Comparison of ENCODE assay signal across 18 cellular contexts in genomic region chr1:222736470-222736869, GRCh38. TPM values are rescaled to one million over a fixed set of nuclear protein-coding genes. Genes with fewer than 3 reads are reported as not detected.
"Had no signal": no experiment of that assay in that cellular context is flagged by ENCODE, and none has a peak within 500 bp of the region (broad histone marks: within the 10 kb centered on the region; RNA-seq: fewer than 3 reads in every experiment).

No MANE protein-coding gene starts in this region.

- H3K9me3 ChIP-seq: ovary, testis, upper lobe of right lung had no signal

- H3K27ac Mint-ChIP-seq: activated B cell treated with CpG ODN at 0.5 μM for 24 hours; activated naive CD4-positive, alpha-beta T cell treated with anti-CD3 and anti-CD28 coated beads, Interleukin-2, amount 50 U/mL, for 24 hours had no signal

- H3K4me1 ChIP-seq: testis, upper lobe of right lung had no signal

- H3K27me3 Mint-ChIP-seq: activated B cell treated with CpG ODN at 0.5 μM for 24 hours; activated naive CD4-positive, alpha-beta T cell treated with anti-CD3 and anti-CD28 coated beads, Interleukin-2, amount 50 U/mL, for 24 hours had no signal

- H3K4me3 ChIP-seq: coronary artery, ovary, testis, upper lobe of right lung had no signal

- H3K4me3 Mint-ChIP-seq: activated B cell treated with CpG ODN at 0.5 μM for 24 hours; activated naive CD4-positive, alpha-beta T cell treated with anti-CD3 and anti-CD28 coated beads, Interleukin-2, amount 50 U/mL, for 24 hours had no signal

- H3K27ac ChIP-seq: coronary artery, ovary, testis, upper lobe of right lung had no signal

- H3K4me1 Mint-ChIP-seq: activated naive CD4-positive, alpha-beta T cell treated with anti-CD3 and anti-CD28 coated beads, Interleukin-2, amount 50 U/mL, for 24 hours had no signal

- ATAC-seq: left lobe of liver, upper lobe of right lung had no signal

- H3K9me3 Mint-ChIP-seq: activated B cell treated with CpG ODN at 0.5 μM for 24 hours; activated naive CD4-positive, alpha-beta T cell treated with anti-CD3 and anti-CD28 coated beads, Interleukin-2, amount 50 U/mL, for 24 hours had no signal

- H3K27me3 ChIP-seq: ovary, testis, upper lobe of right lung had no signal

- H3K36me3 ChIP-seq: ovary had no signal

- DNase-seq: activated B cell treated with CpG ODN at 0.5 μM for 24 hours; activated CD4-positive, alpha-beta T cell treated with anti-CD3 and anti-CD28 coated beads, Interleukin-2, amount 50 U/mL, for 1 hour; activated T-cell treated with anti-CD3 and anti-CD28 coated beads, Interleukin-2, amount 50 U/mL, for 1 hour; central memory CD4-positive, alpha-beta T cell; effector CD8-positive, alpha-beta T cell; hypothalamus; islet precursor cell; ovary; stimulated activated CD4-positive, alpha-beta T cell treated with anti-CD3 and anti-CD28 coated beads, Interleukin-12 subunit alpha, Interleukin-12 subunit beta, amount 100 ng/mL, for 4 hours; stimulated activated naive CD4-positive, alpha-beta T cell treated with Interleukin-2 at 50 U/mL for 16 hours; testis; upper lobe of right lung had no signal

RNA-seq across cellular contexts. Expression of gene FAM177B, which starts 0.5 kb away (rescaled TPM):
- total RNA-seq: activated CD8-positive, alpha-beta memory T cell treated with anti-CD3 and anti-CD28 coated beads for 36 hours; left lobe of liver; T-helper 1 cell treated with Interleukin-12 subunit alpha and Interleukin-12 subunit beta and Interleukin-4 antibody, amounts not matched to agents 30 ng/mL and 1 ng/mL, for 36 hours had no signal
- polyA plus RNA-seq: neural cell had no signal
